Comparison of ENCODE assay signal across 36 cellular contexts in genomic region chrX:128310912-128311311, GRCh38.
"Had no signal": no experiment of that assay in that cellular context is flagged by ENCODE, and none has a peak within 500 bp of the region (broad histone marks: within the 10 kb centered on the region; RNA-seq: fewer than 3 reads in every experiment).

No MANE protein-coding gene starts in this region.

- H3K4me3 Mint-ChIP-seq: activated naive CD4-positive, alpha-beta T cell treated with anti-CD3 and anti-CD28 coated beads, Interleukin-2, amount 10 ng/mL, durations not matched to agents 7 days and 5 days; activated naive CD4-positive, alpha-beta T cell treated with anti-CD3 and anti-CD28 coated beads, Interleukin-2, amount 50 U/mL, for 24 hours; activated naive CD8-positive, alpha-beta T cell; activated naive CD8-positive, alpha-beta T cell treated with anti-CD3 and anti-CD28 coated beads for 36 hours; activated naive CD8-positive, alpha-beta T cell treated with anti-CD3 and anti-CD28 coated beads, Interleukin-2, amount 10 ng/mL, durations not matched to agents 7 days and 5 days; activated naive CD8-positive, alpha-beta T cell treated with anti-CD3 and anti-CD28 coated beads, Interleukin-2, amount 50 U/mL, for 24 hours; activated T-cell treated with anti-CD3 and anti-CD28 coated beads, Interleukin-2, amount 50 U/mL, for 24 hours; activated T-cell treated with anti-CD3 and anti-CD28 coated beads, Interleukin-2, amount 50 U/mL, for 4 hours; activated T-cell treated with anti-CD3 and anti-CD28 coated beads, Interleukin-2, amount 50 U/mL, for 72 hours; activated T-helper 1 cell treated with anti-CD3 and anti-CD28 coated beads, Interleukin-12 subunit alpha, Interleukin-12 subunit beta, Interleukin-2, Interleukin-4 antibody, amounts not matched to agents 30 ng/mL and 10 ng/mL and 1 ng/mL, durations not matched to agents 14 hours and 24 hours and 36 hours; activated T-helper 17 cell treated with anti-CD3 and anti-CD28 coated beads, Interleukin-2, amount 50 U/mL, for 72 hours; brain; central memory CD8-positive, alpha-beta T cell had no signal

- ATAC-seq: activated naive CD4-positive, alpha-beta T cell treated with anti-CD3 and anti-CD28 coated beads, Interleukin-2, amount 50 U/mL, for 72 hours; activated naive CD8-positive, alpha-beta T cell treated with anti-CD3 and anti-CD28 coated beads, Interleukin-2, amount 50 U/mL, for 24 hours; activated T-cell treated with anti-CD3 and anti-CD28 coated beads, Interleukin-2, amount 50 U/mL, for 4 hours; activated T-cell treated with anti-CD3 and anti-CD28 coated beads, Interleukin-2, amount 50 U/mL, for 72 hours; activated T-helper 17 cell treated with anti-CD3 and anti-CD28 coated beads, Interleukin-2, amount 50 U/mL, for 72 hours; body of pancreas had no signal

- H3K4me1 ChIP-seq: adrenal gland, ascending aorta, body of pancreas, breast epithelium had no signal

- H3K9me3 Mint-ChIP-seq: activated naive CD4-positive, alpha-beta T cell treated with anti-CD3 and anti-CD28 coated beads, Interleukin-2, amount 10 ng/mL, durations not matched to agents 7 days and 5 days; activated naive CD4-positive, alpha-beta T cell treated with anti-CD3 and anti-CD28 coated beads, Interleukin-2, amount 50 U/mL, for 24 hours; activated naive CD8-positive, alpha-beta T cell treated with anti-CD3 and anti-CD28 coated beads for 36 hours; activated naive CD8-positive, alpha-beta T cell treated with anti-CD3 and anti-CD28 coated beads, Interleukin-2, amount 10 ng/mL, durations not matched to agents 7 days and 5 days; activated T-helper 1 cell treated with anti-CD3 and anti-CD28 coated beads, Interleukin-12 subunit alpha, Interleukin-12 subunit beta, Interleukin-2, Interleukin-4 antibody, amounts not matched to agents 30 ng/mL and 10 ng/mL and 1 ng/mL, durations not matched to agents 14 hours and 24 hours and 36 hours; activated T-helper 2 cell treated with anti-CD3 and anti-CD28 coated beads, Interferon-gamma antibody, Interleukin-2, Interleukin-4, amounts not matched to agents 10 μg/mL and 5 μg/mL and 100 μg/mL, durations not matched to agents 14 hours and 24 hours and 36 hours; central memory CD8-positive, alpha-beta T cell had no signal

- H3K36me3 ChIP-seq: adrenal gland, ascending aorta, brain microvascular endothelial cell, breast epithelium, cardiac muscle cell had no signal

- H3K4me3 ChIP-seq: adrenal gland, ascending aorta, body of pancreas, breast epithelium, cardiac muscle cell had no signal

- DNase-seq: activated effector memory CD4-positive, alpha-beta T cell treated with anti-CD3 and anti-CD28 coated beads, Interleukin-2, amount 50 U/mL, for 16 hours; activated effector memory CD4-positive, alpha-beta T cell treated with Interleukin-2 at 50 U/mL for 16 hours; activated gamma-delta T cell; activated gamma-delta T cell treated with Interleukin-2 at 50 U/mL for 16 hours; activated naive CD4-positive, alpha-beta T cell; activated naive CD4-positive, alpha-beta T cell treated with anti-CD3 and anti-CD28 coated beads, Interleukin-2, amount 10 ng/mL, durations not matched to agents 7 days and 5 days; activated naive CD4-positive, alpha-beta T cell treated with anti-CD3 and anti-CD28 coated beads, Interleukin-2, amount 50 U/mL, for 16 hours; activated naive CD4-positive, alpha-beta T cell treated with Interleukin-2 at 50 U/mL for 16 hours; activated naive CD8-positive, alpha-beta T cell treated with anti-CD3 and anti-CD28 coated beads for 36 hours; activated naive CD8-positive, alpha-beta T cell treated with anti-CD3 and anti-CD28 coated beads, Interleukin-2, amount 10 ng/mL, durations not matched to agents 7 days and 5 days; activated naive CD8-positive, alpha-beta T cell treated with anti-CD3 and anti-CD28 coated beads, Interleukin-2, amount 50 U/mL, for 24 hours; activated T-cell treated with anti-CD3 and anti-CD28 coated beads, Interleukin-2, amount 50 U/mL, for 1 hour; activated T-cell treated with anti-CD3 and anti-CD28 coated beads, Interleukin-2, amount 50 U/mL, for 24 hours; activated T-cell treated with anti-CD3 and anti-CD28 coated beads, Interleukin-2, amount 50 U/mL, for 4 hours; activated T-cell treated with anti-CD3 and anti-CD28 coated beads, Interleukin-2, amount 50 U/mL, for 48 hours; activated T-cell treated with anti-CD3 and anti-CD28 coated beads, Interleukin-2, amount 50 U/mL, for 72 hours; adrenal gland; amniotic stem cell; amygdala; anterior cingulate cortex; body of pancreas; brain microvascular endothelial cell; caudate nucleus; central memory CD4-positive, alpha-beta T cell; cerebellar nuclear complex had no signal

- H3K27ac ChIP-seq: adrenal gland, ascending aorta, body of pancreas, brain microvascular endothelial cell, breast epithelium, cardiac muscle cell had no signal

- H3K9me3 ChIP-seq: adrenal gland, ascending aorta, body of pancreas had no signal

- H3K27ac Mint-ChIP-seq: activated naive CD4-positive, alpha-beta T cell treated with anti-CD3 and anti-CD28 coated beads, Interleukin-2, amount 10 ng/mL, durations not matched to agents 7 days and 5 days; activated naive CD4-positive, alpha-beta T cell treated with anti-CD3 and anti-CD28 coated beads, Interleukin-2, amount 50 U/mL, for 24 hours; activated naive CD4-positive, alpha-beta T cell treated with anti-CD3 and anti-CD28 coated beads, Interleukin-2, amount 50 U/mL, for 72 hours; activated naive CD8-positive, alpha-beta T cell; activated naive CD8-positive, alpha-beta T cell treated with anti-CD3 and anti-CD28 coated beads for 36 hours; activated naive CD8-positive, alpha-beta T cell treated with anti-CD3 and anti-CD28 coated beads, Interleukin-2, amount 10 ng/mL, durations not matched to agents 7 days and 5 days; activated naive CD8-positive, alpha-beta T cell treated with anti-CD3 and anti-CD28 coated beads, Interleukin-2, amount 50 U/mL, for 24 hours; activated T-cell treated with anti-CD3 and anti-CD28 coated beads, Interleukin-2, amount 50 U/mL, for 24 hours; activated T-cell treated with anti-CD3 and anti-CD28 coated beads, Interleukin-2, amount 50 U/mL, for 72 hours; activated T-helper 1 cell treated with anti-CD3 and anti-CD28 coated beads, Interleukin-12 subunit alpha, Interleukin-12 subunit beta, Interleukin-2, Interleukin-4 antibody, amounts not matched to agents 30 ng/mL and 10 ng/mL and 1 ng/mL, durations not matched to agents 14 hours and 24 hours and 36 hours; activated T-helper 17 cell treated with anti-CD3 and anti-CD28 coated beads, Interleukin-2, amount 50 U/mL, for 72 hours; activated T-helper 2 cell treated with anti-CD3 and anti-CD28 coated beads, Interferon-gamma antibody, Interleukin-2, Interleukin-4, amounts not matched to agents 10 μg/mL and 5 μg/mL and 100 μg/mL, durations not matched to agents 14 hours and 24 hours and 36 hours; brain had no signal

- H3K4me1 Mint-ChIP-seq: activated naive CD4-positive, alpha-beta T cell treated with anti-CD3 and anti-CD28 coated beads, Interleukin-2, amount 10 ng/mL, durations not matched to agents 7 days and 5 days; activated naive CD4-positive, alpha-beta T cell treated with anti-CD3 and anti-CD28 coated beads, Interleukin-2, amount 50 U/mL, for 24 hours; activated naive CD8-positive, alpha-beta T cell treated with anti-CD3 and anti-CD28 coated beads for 36 hours; activated naive CD8-positive, alpha-beta T cell treated with anti-CD3 and anti-CD28 coated beads, Interleukin-2, amount 10 ng/mL, durations not matched to agents 7 days and 5 days; activated naive CD8-positive, alpha-beta T cell treated with anti-CD3 and anti-CD28 coated beads, Interleukin-2, amount 50 U/mL, for 24 hours; activated T-helper 17 cell treated with anti-CD3 and anti-CD28 coated beads, Interleukin-2, amount 50 U/mL, for 72 hours; brain; central memory CD8-positive, alpha-beta T cell had no signal

- H3K27me3 Mint-ChIP-seq: activated naive CD4-positive, alpha-beta T cell treated with anti-CD3 and anti-CD28 coated beads, Interleukin-2, amount 10 ng/mL, durations not matched to agents 7 days and 5 days; activated naive CD4-positive, alpha-beta T cell treated with anti-CD3 and anti-CD28 coated beads, Interleukin-2, amount 50 U/mL, for 24 hours; activated naive CD8-positive, alpha-beta T cell; activated naive CD8-positive, alpha-beta T cell treated with anti-CD3 and anti-CD28 coated beads for 36 hours; activated naive CD8-positive, alpha-beta T cell treated with anti-CD3 and anti-CD28 coated beads, Interleukin-2, amount 10 ng/mL, durations not matched to agents 7 days and 5 days; activated naive CD8-positive, alpha-beta T cell treated with anti-CD3 and anti-CD28 coated beads, Interleukin-2, amount 50 U/mL, for 24 hours; activated T-helper 17 cell treated with anti-CD3 and anti-CD28 coated beads, Interleukin-2, amount 50 U/mL, for 72 hours; central memory CD8-positive, alpha-beta T cell had no signal

- H3K36me3 Mint-ChIP-seq: activated naive CD4-positive, alpha-beta T cell treated with anti-CD3 and anti-CD28 coated beads, Interleukin-2, amount 10 ng/mL, durations not matched to agents 7 days and 5 days; activated naive CD4-positive, alpha-beta T cell treated with anti-CD3 and anti-CD28 coated beads, Interleukin-2, amount 50 U/mL, for 24 hours; activated naive CD4-positive, alpha-beta T cell treated with anti-CD3 and anti-CD28 coated beads, Interleukin-2, amount 50 U/mL, for 72 hours; activated naive CD8-positive, alpha-beta T cell; activated naive CD8-positive, alpha-beta T cell treated with anti-CD3 and anti-CD28 coated beads for 36 hours; activated naive CD8-positive, alpha-beta T cell treated with anti-CD3 and anti-CD28 coated beads, Interleukin-2, amount 10 ng/mL, durations not matched to agents 7 days and 5 days; brain had no signal
